19 cellular contexts compared by ENCODE assay signal in genomic region chr1:84869750-84870149, GRCh38. TPM values are rescaled to one million over a fixed set of nuclear protein-coding genes. Genes with fewer than 3 reads are reported as not detected.
"Had no signal": no experiment of that assay in that cellular context is flagged by ENCODE, and none has a peak within 500 bp of the region (broad histone marks: within the 10 kb centered on the region; RNA-seq: fewer than 3 reads in every experiment).

No MANE protein-coding gene starts in this region.

- H3K27me3 Mint-ChIP-seq: activated naive CD8-positive, alpha-beta T cell; type B pancreatic cell had no signal

- H3K36me3 ChIP-seq: gastrocnemius medialis, left ventricle myocardium inferior, suprapubic skin had no signal

- ATAC-seq: activated CD8-positive, alpha-beta memory T cell treated with anti-CD3 and anti-CD28 coated beads, Interleukin-2, amount 10 ng/mL, durations not matched to agents 7 days and 5 days; gastrocnemius medialis; stimulated activated naive CD8-positive, alpha-beta T cell treated with anti-CD3 and anti-CD28 coated beads, Interleukin-15, Interleukin-2, amounts not matched to agents 100 U/mL and 50 U/mL, for 24 hours had no signal

- H3K36me3 Mint-ChIP-seq: activated naive CD8-positive, alpha-beta T cell; type B pancreatic cell had no signal

- H3K9me3 Mint-ChIP-seq: activated T-cell treated with anti-CD3 and anti-CD28 coated beads, Interleukin-2, amount 50 U/mL, for 24 hours; type B pancreatic cell had no signal

- H3K27me3 ChIP-seq: gastrocnemius medialis, suprapubic skin had no signal

- H3K27ac Mint-ChIP-seq: activated CD8-positive, alpha-beta memory T cell treated with anti-CD3 and anti-CD28 coated beads, Interleukin-2, amount 10 ng/mL, durations not matched to agents 7 days and 5 days; activated naive CD8-positive, alpha-beta T cell; activated T-cell treated with anti-CD3 and anti-CD28 coated beads, Interleukin-2, amount 50 U/mL, for 24 hours; type B pancreatic cell had no signal

- H3K4me3 ChIP-seq: gastrocnemius medialis, left ventricle myocardium inferior, suprapubic skin had no signal

- H3K4me1 ChIP-seq: suprapubic skin had no signal

- H3K9me3 ChIP-seq: gastrocnemius medialis, left ventricle myocardium inferior, suprapubic skin had no signal

- DNase-seq: activated CD4-positive, alpha-beta T cell treated with anti-CD3 and anti-CD28 coated beads, Interleukin-2, amount 50 U/mL, for 48 hours; activated CD4-positive, CD25-positive, alpha-beta regulatory T cell treated with anti-CD3 and anti-CD28 coated beads, Interleukin-2, amount 50 U/mL, for 72 hours; activated CD8-positive, alpha-beta memory T cell treated with anti-CD3 and anti-CD28 coated beads, Interleukin-2, amount 10 ng/mL, durations not matched to agents 7 days and 5 days; activated effector memory CD4-positive, alpha-beta T cell treated with Interleukin-2 at 50 U/mL for 16 hours; activated T-cell treated with anti-CD3 and anti-CD28 coated beads, Interleukin-2, amount 50 U/mL, for 24 hours; aorta; caudate nucleus; effector memory CD4-positive, alpha-beta T cell; gastrocnemius medialis; kidney; left ventricle myocardium inferior; stimulated activated CD4-positive, alpha-beta T cell treated with anti-CD3 and anti-CD28 coated beads, Interleukin-2, amount 100 ng/mL, for 48 hours; stimulated activated CD8-positive, alpha-beta memory T cell treated with anti-CD3 and anti-CD28 coated beads, Interleukin-4, amount 100 ng/mL, for 48 hours; stimulated activated naive CD8-positive, alpha-beta T cell treated with anti-CD3 and anti-CD28 coated beads, Interleukin-15, Interleukin-2, amounts not matched to agents 100 U/mL and 50 U/mL, for 24 hours had no signal

- H3K27ac ChIP-seq: gastrocnemius medialis, left ventricle myocardium inferior, suprapubic skin had no signal

- H3K4me3 Mint-ChIP-seq: activated CD8-positive, alpha-beta memory T cell treated with anti-CD3 and anti-CD28 coated beads, Interleukin-2, amount 10 ng/mL, durations not matched to agents 7 days and 5 days; activated naive CD8-positive, alpha-beta T cell; activated T-cell treated with anti-CD3 and anti-CD28 coated beads, Interleukin-2, amount 50 U/mL, for 24 hours; type B pancreatic cell had no signal

RNA-seq across cellular contexts. Expression of gene LPAR3, which starts 23.3 kb away (rescaled TPM):
- total RNA-seq: gastrocnemius medialis, mesenteric fat pad, osteocyte had no signal
